11 cellular contexts compared by ENCODE assay signal in the genomic region with DNA sequence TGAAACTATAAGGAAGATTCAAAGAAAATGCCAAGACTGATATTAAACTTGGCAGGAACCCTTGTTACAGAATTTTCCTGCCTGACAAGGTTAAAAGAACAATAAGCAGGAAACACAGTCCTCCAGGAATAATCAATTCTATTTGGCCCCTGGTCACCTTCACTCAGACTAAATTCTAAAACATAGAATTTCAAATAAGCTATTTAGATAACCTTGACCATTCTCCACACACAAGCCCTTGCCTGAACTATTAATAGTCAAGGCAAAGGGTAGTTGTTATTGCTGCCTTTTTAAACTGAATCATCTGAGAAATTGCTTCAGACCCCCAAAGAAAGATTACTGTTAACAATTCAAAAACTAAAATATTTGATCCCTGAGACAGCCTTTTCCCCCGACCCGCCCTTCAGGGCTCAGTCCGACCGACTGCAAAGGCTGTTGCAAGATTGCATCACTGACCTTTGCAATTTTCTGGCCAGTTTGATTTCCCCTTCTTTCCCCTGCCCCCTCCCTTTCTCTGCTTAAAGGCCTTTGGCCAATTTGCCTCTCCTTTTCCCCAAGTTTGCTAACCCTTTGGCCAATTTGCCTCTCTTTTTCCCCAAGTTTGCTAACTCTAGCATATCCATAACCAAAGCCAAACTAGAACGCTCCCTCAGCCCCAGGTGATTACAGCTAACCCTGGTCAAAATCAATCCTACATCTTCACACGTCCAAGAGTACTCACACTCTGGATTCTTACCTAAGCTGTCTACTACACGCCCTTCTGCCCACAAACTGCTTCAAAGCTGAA. TPM values are rescaled to one million over a fixed set of nuclear protein-coding genes. Genes with fewer than 3 reads are reported as not detected.
DNase-seq lines count a peak whose midpoint lies in the region; ATAC-seq and TF ChIP-seq lines count a peak whose summit lies in the region.
"Had no signal": no experiment of that assay in that cellular context is flagged by ENCODE, and none has a peak within 500 bp of the region (broad histone marks: within the 10 kb centered on the region; RNA-seq: fewer than 3 reads in every experiment).

No MANE protein-coding gene starts in this region.

- intact Hi-C loops in left ventricle myocardium inferior (cut with micrococcal nuclease), result no loop called here
- intact Hi-C loops in gastrocnemius medialis (cut with DNase I; ENCODE audit: low total_unique reads), result loop anchor here (2.0 kb wide), 1 partner anchor 47 kb away; no protein-coding TSS in a partner anchor

- H3K4me3 ChIP-seq in left ventricle myocardium inferior, result peak overlapping the region; percentile 80
- H3K4me3 ChIP-seq in gastrocnemius medialis, result peak overlapping the region in 3 of 4 donors; percentile 69 to 78 (median 70)

- TF ChIP-seq POLR2A in gastrocnemius medialis (IDR thresholded peaks at IDR 0.05), result no peak

- in situ Hi-C loops in gastrocnemius medialis (cut with MboI; ENCODE audit: low sequenced_read_pairs in 4 of 4), result no loop called here

- DNase-seq in T-helper 1 cell (no peak), T-helper 17 cell (no peak), left ventricle myocardium inferior (no peak), gastrocnemius medialis (peak; percentile 36 to 66), anterior cingulate cortex (lab: John Stamatoyannopoulos, UW) (no peak)
- DNase-seq: NCI-H1436 treated with DMSO at 0.1 percent for 48 hours, SHP77 had no signal

- H3K9me3 ChIP-seq in T-helper 17 cell (ENCODE audit: control insufficient read depth, low read length, poor library complexity, severe bottlenecking), result no peaks in the 10 kb centered on the region
- peaks cover 7% of the 10 kb centered on the region for H3K9me3 ChIP-seq in left ventricle myocardium inferior (replicated peaks)
- H3K9me3 ChIP-seq in gastrocnemius medialis, result no peaks in the 10 kb centered on the region

- ATAC-seq in T-helper 17 cell, result no peak
- peak in 1 of 2 donors; percentile 17 for ATAC-seq in gastrocnemius medialis
- ATAC-seq in HG03039 (IDR thresholded peaks at IDR 0.05; ENCODE audit: unreplicated experiment), result no peak
- ATAC-seq in GM21515 (IDR thresholded peaks at IDR 0.05; ENCODE audit: unreplicated experiment), result no peak

- peak overlapping the region; percentile 90 for H3K27ac Mint-ChIP-seq in T-helper 1 cell treated with Interleukin-12 subunit alpha and Interleukin-12 subunit beta and Interleukin-4 antibody, amounts not matched to agents 30 μg/mL and 1 μg/mL, for 36 hours
- peak overlapping the region; percentile 91 for H3K27ac Mint-ChIP-seq in T-helper 17 cell

- H3K27me3 ChIP-seq in left ventricle myocardium inferior (ENCODE audit: low read depth), result peaks cover 14% of the 10 kb centered on the region
- no peaks in the 10 kb centered on the region for H3K27me3 ChIP-seq in gastrocnemius medialis

- peak overlapping the region; percentile 88 for H3K27ac ChIP-seq in left ventricle myocardium inferior (replicated peaks)
- peak overlapping the region; percentile 95 to 96 (median 95) for H3K27ac ChIP-seq in gastrocnemius medialis

- peaks cover 27% of the 10 kb centered on the region for H3K36me3 Mint-ChIP-seq in T-helper 1 cell treated with Interleukin-12 subunit alpha and Interleukin-12 subunit beta and Interleukin-4 antibody, amounts not matched to agents 30 μg/mL and 1 μg/mL, for 36 hours (ENCODE audit: low read depth)
- H3K36me3 Mint-ChIP-seq in T-helper 17 cell (ENCODE audit: low read depth), result peaks cover 9% of the 10 kb centered on the region

- peaks cover 4% of the 10 kb centered on the region for H3K9me3 Mint-ChIP-seq in T-helper 1 cell treated with Interleukin-12 subunit alpha and Interleukin-12 subunit beta and Interleukin-4 antibody, amounts not matched to agents 30 μg/mL and 1 μg/mL, for 36 hours

- TF ChIP-seq CTCF in left ventricle myocardium inferior (IDR thresholded peaks at IDR 0.05; ENCODE audit: borderline replicate concordance) (no peak), gastrocnemius medialis (IDR thresholded peaks at IDR 0.05 in 4 of 5, conservative IDR thresholded peaks at IDR 0.05 in 1 of 5) (no peak)

- peak overlapping the region; percentile 92 for H3K4me3 Mint-ChIP-seq in T-helper 1 cell treated with Interleukin-12 subunit alpha and Interleukin-12 subunit beta and Interleukin-4 antibody, amounts not matched to agents 30 μg/mL and 1 μg/mL, for 36 hours
- peak overlapping the region; percentile 81 for H3K4me3 Mint-ChIP-seq in T-helper 17 cell

- H3K4me1 ChIP-seq in left ventricle myocardium inferior, result peaks cover 52% of the 10 kb centered on the region
- H3K4me1 ChIP-seq in gastrocnemius medialis, result peaks cover 61 to 68% of the 10 kb centered on the region in 2 donors

- H3K36me3 ChIP-seq in left ventricle myocardium inferior (no peaks in the 10 kb centered on the region), gastrocnemius medialis (no peaks in the 10 kb centered on the region)

- peaks cover 3% of the 10 kb centered on the region for H3K27me3 Mint-ChIP-seq in T-helper 1 cell treated with Interleukin-12 subunit alpha and Interleukin-12 subunit beta and Interleukin-4 antibody, amounts not matched to agents 30 μg/mL and 1 μg/mL, for 36 hours (ENCODE audit: low read depth)
- H3K27me3 Mint-ChIP-seq in T-helper 17 cell, result peaks cover 7% of the 10 kb centered on the region

- H3K4me1 Mint-ChIP-seq in T-helper 1 cell treated with Interleukin-12 subunit alpha and Interleukin-12 subunit beta and Interleukin-4 antibody, amounts not matched to agents 30 μg/mL and 1 μg/mL, for 36 hours (ENCODE audit: low read depth), result peaks cover 64% of the 10 kb centered on the region
- peaks cover 57% of the 10 kb centered on the region for H3K4me1 Mint-ChIP-seq in T-helper 17 cell

RNA-seq across cellular contexts. Expression of gene G0S2, which starts 1.4 kb away (rescaled TPM):
- total RNA-seq in T-helper 17 cell (10 to 100 TPM in 1 of 2 donors, 1 to 10 TPM in 1; 6.6 to 13.5 TPM), left ventricle myocardium inferior (307 TPM), gastrocnemius medialis (1,000 to 10,000 TPM in 1 of 4 donors, 100 to 1,000 TPM in 1, 10 to 100 TPM in 2; 29.1 to 1,155 (median 83.4) TPM)

RNA-seq across cellular contexts. Expression of gene LAMB3, which starts 21.6 kb away (rescaled TPM):
- 1 to 10 TPM in 1 of 2 donors, under 1 TPM in 1; 0.37 to 1.1 TPM for total RNA-seq in T-helper 17 cell
- total RNA-seq in left ventricle myocardium inferior, result 6.5 TPM
- total RNA-seq in gastrocnemius medialis, result 1 to 10 TPM in 1 of 4 donors, under 1 TPM in 3; 0.61 to 1.9 (median 0.72) TPM

RNA-seq across cellular contexts. Expression of gene HSD11B1, which starts 30.8 kb away (rescaled TPM):
- total RNA-seq in T-helper 17 cell (1 to 10 TPM; 1.2 to 4.0 TPM), left ventricle myocardium inferior (4.1 TPM), gastrocnemius medialis (10 to 100 TPM in 1 of 4 donors, 1 to 10 TPM in 3; 3.0 to 16.0 (median 6.8) TPM)
- total RNA-seq: A673 had no signal

Comparison
In these comparisons a context has a peak if more than half of its experiments do, and no peak if none do; other contexts are left out.
1. DNase-seq: peak in gastrocnemius medialis (2 of 2); none in T-helper 1 cell (0 of 5), T-helper 17 cell (0 of 3), left ventricle myocardium inferior (single experiment) and anterior cingulate cortex (0 of 58).